ENCODE assay signal across 9 cellular contexts in the genomic region with DNA sequence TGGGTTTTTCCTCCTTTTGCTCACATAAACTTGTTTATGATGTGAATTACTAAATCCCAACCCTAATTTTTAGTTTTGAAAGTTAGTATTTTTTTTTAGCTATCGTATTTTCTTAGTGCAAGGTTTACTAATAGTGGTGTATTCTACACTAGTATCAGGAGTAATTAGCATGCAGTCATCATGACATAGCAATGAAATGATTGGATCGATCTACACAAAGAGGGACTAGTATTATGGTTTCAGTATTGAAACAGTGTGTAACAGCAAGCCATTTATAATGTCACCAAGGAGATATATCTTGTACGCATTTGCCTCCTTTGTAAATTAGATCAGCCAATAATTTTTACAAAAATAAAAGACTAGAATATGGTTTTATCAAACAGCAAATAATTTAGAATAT.
"Had no signal": no experiment of that assay in that cellular context is flagged by ENCODE, and none has a peak within 500 bp of the region (broad histone marks: within the 10 kb centered on the region; RNA-seq: fewer than 3 reads in every experiment).

No MANE protein-coding gene starts in this region.

- H3K4me2 ChIP-seq: GM23338 had no signal

- H3K4me3 ChIP-seq: GM23338, K562 had no signal

- ATAC-seq: GM23338, K562 had no signal

- DNase-seq: H9, HCEC 1CT, IMR-90, KG1 had no signal

- FAIRE-seq: H1, H54, HTR-8/SVneo, K562 had no signal
